9 cellular contexts compared by ENCODE assay signal in the genomic region with DNA sequence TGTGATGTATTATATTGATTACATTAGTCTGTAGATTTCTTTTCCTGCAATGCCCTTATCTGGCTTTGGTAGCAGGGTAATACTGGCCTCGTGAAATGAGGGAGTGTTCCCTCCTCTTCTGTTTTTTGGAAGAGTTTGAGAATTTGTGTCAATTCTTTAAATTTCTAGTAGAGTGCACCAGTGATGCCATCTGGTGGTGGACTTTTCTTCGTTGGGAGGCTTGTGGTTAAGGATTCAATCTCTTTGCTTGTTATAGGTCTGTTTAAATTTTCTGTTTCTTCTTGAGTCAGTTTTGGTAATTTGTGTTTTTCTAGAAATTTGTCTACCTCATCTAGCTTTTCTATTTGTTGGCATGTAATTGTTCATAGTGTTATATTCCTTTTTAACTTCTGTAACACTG. TPM values are rescaled to one million over a fixed set of nuclear protein-coding genes. Genes with fewer than 3 reads are reported as not detected.
DNase-seq lines count a peak whose midpoint lies in the region; ATAC-seq, FAIRE-seq and TF ChIP-seq lines count a peak whose summit lies in the region.
"Had no signal": no experiment of that assay in that cellular context is flagged by ENCODE, and none has a peak within 500 bp of the region (broad histone marks: within the 10 kb centered on the region; RNA-seq: fewer than 3 reads in every experiment).

No MANE protein-coding gene starts in this region.

- no peaks in the 10 kb centered on the region for H4K20me1 ChIP-seq in MM.1S (ENCODE audit: insufficient read depth, low read length)

- H3K27me3 Mint-ChIP-seq in activated T-helper 17 cell treated with anti-CD3 and anti-CD28 coated beads, Interleukin-2, amount 50 U/mL, for 72 hours = peaks cover 13% of the 10 kb centered on the region
- H3K27me3 Mint-ChIP-seq: activated naive CD4-positive, alpha-beta T cell treated with anti-CD3 and anti-CD28 coated beads, Interleukin-2, amount 50 U/mL, for 24 hours had no signal

- H3K27me3 ChIP-seq in MM.1S (replicated peaks; ENCODE audit: insufficient read depth, low read length) = peaks cover 6% of the 10 kb centered on the region

- no peaks in the 10 kb centered on the region for H3K9me3 Mint-ChIP-seq in activated T-helper 17 cell treated with anti-CD3 and anti-CD28 coated beads, Interleukin-2, amount 50 U/mL, for 72 hours
- H3K9me3 Mint-ChIP-seq: activated naive CD4-positive, alpha-beta T cell treated with anti-CD3 and anti-CD28 coated beads, Interleukin-2, amount 50 U/mL, for 24 hours had no signal

- no peak overlapping the region for H3K9ac ChIP-seq in MM.1S (ENCODE audit: low read length)
- H3K9ac ChIP-seq in kidney (ENCODE audit: low read length in 2 of 2) = no peak overlapping the region

- H3K9me2 ChIP-seq in MM.1S (replicated peaks; ENCODE audit: insufficient read depth, low read length) = no peaks in the 10 kb centered on the region

- peak; percentile 55 for ATAC-seq in activated T-helper 17 cell treated with anti-CD3 and anti-CD28 coated beads, Interleukin-2, amount 50 U/mL, for 72 hours (replicated peaks)
- no peak for ATAC-seq in HG03039 (IDR thresholded peaks at IDR 0.05; ENCODE audit: unreplicated experiment)

- H3K36me3 Mint-ChIP-seq in activated T-helper 17 cell treated with anti-CD3 and anti-CD28 coated beads, Interleukin-2, amount 50 U/mL, for 72 hours (ENCODE audit: low read depth) = no peaks in the 10 kb centered on the region
- H3K36me3 Mint-ChIP-seq: activated naive CD4-positive, alpha-beta T cell treated with anti-CD3 and anti-CD28 coated beads, Interleukin-2, amount 50 U/mL, for 24 hours had no signal

- H3K4me3 ChIP-seq in MM.1S (ENCODE audit: low read length) (no peak overlapping the region), kidney (ENCODE audit: low read length in 2 of 2) (no peak overlapping the region)

- no peaks in the 10 kb centered on the region for H3K79me2 ChIP-seq in MM.1S (ENCODE audit: low read length)

- H3F3A ChIP-seq in MM.1S (ENCODE audit: insufficient read depth, low read length) = peaks cover 24% of the 10 kb centered on the region

- H3K4me1 ChIP-seq in MM.1S (ENCODE audit: low read length) = peaks cover 21% of the 10 kb centered on the region
- no peaks in the 10 kb centered on the region for H3K4me1 ChIP-seq in kidney (ENCODE audit: control insufficient read depth in 1 of 2, insufficient read depth in 1 of 2, low read depth in 1 of 2, low read length in 2 of 2)

- H3K27ac Mint-ChIP-seq in activated T-helper 17 cell treated with anti-CD3 and anti-CD28 coated beads, Interleukin-2, amount 50 U/mL, for 72 hours = no peak overlapping the region
- H3K27ac Mint-ChIP-seq: activated naive CD4-positive, alpha-beta T cell treated with anti-CD3 and anti-CD28 coated beads, Interleukin-2, amount 50 U/mL, for 24 hours had no signal

- no peak overlapping the region for H3K4me2 ChIP-seq in MM.1S (ENCODE audit: low read depth, low read length)

- no peak overlapping the region for H3K4me3 Mint-ChIP-seq in activated T-helper 17 cell treated with anti-CD3 and anti-CD28 coated beads, Interleukin-2, amount 50 U/mL, for 72 hours
- H3K4me3 Mint-ChIP-seq: activated naive CD4-positive, alpha-beta T cell treated with anti-CD3 and anti-CD28 coated beads, Interleukin-2, amount 50 U/mL, for 24 hours had no signal

- peak; percentile 63 for DNase-seq in activated CD4-positive, alpha-beta T cell treated with anti-CD3 and anti-CD28 coated beads for 48 hours
- no peak for DNase-seq in activated CD4-positive, alpha-beta T cell treated with anti-CD3 and anti-CD28 coated beads for 1 hour
- peak; percentile 54 for DNase-seq in MM.1S
- no peak for DNase-seq in kidney
- no peak for DNase-seq in NCI-H2196 treated with DMSO at 0.1 percent for 48 hours (lab: John Stamatoyannopoulos, UW; ENCODE audit: unreplicated experiment)
- no peak for DNase-seq in frontal cortex (ENCODE audit: low spot score in 2 of 2)

- H3K36me3 ChIP-seq in MM.1S (replicated peaks; ENCODE audit: insufficient read depth, low read length) (no peaks in the 10 kb centered on the region), kidney (ENCODE audit: control insufficient read depth in 1 of 2, insufficient read depth in 2 of 2, low read length in 2 of 2) (no peaks in the 10 kb centered on the region)

- H3K27ac ChIP-seq in MM.1S (ENCODE audit: low read length) (no peak overlapping the region), kidney (ENCODE audit: low read depth in 2 of 2, low read length in 2 of 2) (no peak overlapping the region)

- H3K4me1 Mint-ChIP-seq in activated T-helper 17 cell treated with anti-CD3 and anti-CD28 coated beads, Interleukin-2, amount 50 U/mL, for 72 hours = peaks cover 5% of the 10 kb centered on the region
- H3K4me1 Mint-ChIP-seq: activated naive CD4-positive, alpha-beta T cell treated with anti-CD3 and anti-CD28 coated beads, Interleukin-2, amount 50 U/mL, for 24 hours had no signal

- intact Hi-C loops in kidney (cut with DNase I) = no loop called here

- no peak for FAIRE-seq in kidney (lab: Jason Lieb, UNC)
- FAIRE-seq in frontal cortex (lab: Jason Lieb, UNC) = no peak

- H2AFZ ChIP-seq in MM.1S (ENCODE audit: low read length) = no peak overlapping the region

- H3K9me3 ChIP-seq in MM.1S (replicated peaks; ENCODE audit: insufficient read depth, low read length) (no peaks in the 10 kb centered on the region), kidney (ENCODE audit: control insufficient read depth in 1 of 2, low read length in 2 of 2) (no peaks in the 10 kb centered on the region)

- TF ChIP-seq CTCF in MM.1S (IDR thresholded peaks at IDR 0.05; ENCODE audit: low read length) (peak; percentile 67), kidney (IDR thresholded peaks at IDR 0.05; ENCODE audit: borderline replicate concordance, extremely low read depth, insufficient read depth) (peak; percentile 12)

RNA-seq across cellular contexts. Expression of a gene that starts 18.9 kb away (rescaled TPM):
- under 1 TPM in 1 of 2 donors, not detected in 1; 0.19 TPM for total RNA-seq in activated T-helper 17 cell treated with anti-CD3 and anti-CD28 coated beads, Interleukin-2, amount 50 U/mL, for 72 hours
- total RNA-seq in kidney (40.5 TPM), frontal cortex (4.1 TPM)
- 8.8 TPM for polyA plus RNA-seq in kidney (ENCODE audit: insufficient read depth, low read depth, low replicate concordance)

RNA-seq across cellular contexts. Expression of a gene that starts 46.5 kb away (rescaled TPM):
- total RNA-seq in activated T-helper 17 cell treated with anti-CD3 and anti-CD28 coated beads, Interleukin-2, amount 50 U/mL, for 72 hours = not detected
- 1.6 TPM for total RNA-seq in kidney
- 1.0 TPM for polyA plus RNA-seq in kidney (ENCODE audit: insufficient read depth, low read depth, low replicate concordance)
- total RNA-seq in frontal cortex = not detected

Comparison
In these comparisons a context has a peak if more than half of its experiments do, and no peak if none do; other contexts are left out.
1. DNase-seq: peak in activated CD4-positive, alpha-beta T cell treated with anti-CD3 and anti-CD28 coated beads for 48 hours (single experiment) and MM.1S (single experiment); none in activated CD4-positive, alpha-beta T cell treated with anti-CD3 and anti-CD28 coated beads for 1 hour (single experiment), kidney (single experiment), NCI-H2196 treated with DMSO at 0.1 percent for 48 hours (single experiment) and frontal cortex (0 of 2).